ENCODE assay signal across 8 cellular contexts in the genomic region with DNA sequence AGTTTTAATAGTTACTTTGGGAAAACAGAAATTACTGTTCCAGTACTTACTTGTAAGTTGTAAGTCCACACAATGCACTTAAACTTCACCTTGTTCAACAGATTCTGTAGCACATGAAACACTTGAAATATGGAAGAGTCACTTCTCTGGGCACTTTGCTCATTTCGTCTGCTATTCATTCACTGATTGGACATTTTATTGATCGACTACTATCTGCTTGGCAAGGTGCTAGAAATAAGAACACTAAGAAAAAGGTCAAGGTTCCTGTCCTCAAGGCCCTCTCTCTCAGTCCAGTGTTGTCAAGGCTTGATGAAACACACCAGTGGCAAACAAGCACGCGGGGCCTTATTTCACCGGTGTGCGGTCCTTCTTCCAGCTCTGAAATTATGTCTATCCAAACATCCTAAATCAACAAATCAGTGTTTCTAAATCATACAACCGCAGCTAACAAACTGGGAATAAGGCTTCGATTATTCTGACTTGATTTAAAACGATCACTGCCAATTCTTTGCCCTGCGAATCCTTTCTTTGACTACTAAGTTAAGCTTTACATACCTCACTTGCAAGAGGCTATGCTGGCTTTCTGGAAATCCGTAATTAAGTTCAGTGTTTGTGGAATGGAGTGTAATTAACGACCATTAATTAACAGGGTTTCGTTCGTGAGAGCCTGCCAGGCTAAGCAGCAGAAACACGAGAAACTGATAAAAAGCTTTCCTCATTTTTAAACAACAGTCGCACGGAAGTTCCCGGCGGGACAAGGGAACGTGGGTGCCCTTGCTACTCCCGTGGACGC. TPM values are rescaled to one million over a fixed set of nuclear protein-coding genes. Genes with fewer than 3 reads are reported as not detected.
DNase-seq lines count a peak whose midpoint lies in the region; ATAC-seq and TF ChIP-seq lines count a peak whose summit lies in the region.

No MANE protein-coding gene starts in this region.

- no peaks in the 10 kb centered on the region for H3K27me3 ChIP-seq in SU-DHL-6 (ENCODE audit: low read length)
- no peaks in the 10 kb centered on the region for H3K27me3 ChIP-seq in psoas muscle (ENCODE audit: insufficient read depth in 3 of 3, low read length in 2 of 3)

- 19 to 28% (median 20%) methylated on average over 21 to 22 of the region's 22 CpGs for WGBS in psoas muscle, 3 donors

- H3K9me3 ChIP-seq in SU-DHL-6 (ENCODE audit: insufficient read depth, low read length) (no peaks in the 10 kb centered on the region), psoas muscle (no peaks in the 10 kb centered on the region)

- H3K36me3 ChIP-seq in SU-DHL-6 (ENCODE audit: low read length) (no peaks in the 10 kb centered on the region), psoas muscle (ENCODE audit: insufficient read depth in 1 of 2, low read depth in 1 of 2) (no peaks in the 10 kb centered on the region)

- H2AFZ ChIP-seq in SU-DHL-6 (ENCODE audit: low read depth, low read length, severe bottlenecking), result peak overlapping the region; percentile 99

- H3K4me2 ChIP-seq in SU-DHL-6 (ENCODE audit: low read depth, low read length, poor library complexity, severe bottlenecking), result peak overlapping the region; percentile 75

- H3K79me2 ChIP-seq in SU-DHL-6 (ENCODE audit: insufficient read depth, low read length), result no peaks in the 10 kb centered on the region

- H3K9me3 Mint-ChIP-seq in activated CD4-positive, alpha-beta T cell treated with anti-CD3 and anti-CD28 coated beads, Interleukin-2, amount 10 ng/mL, durations not matched to agents 24 days and 14 days, result no peaks in the 10 kb centered on the region

- peak overlapping the region; percentile 85 for H3K4me3 Mint-ChIP-seq in activated CD4-positive, alpha-beta T cell treated with anti-CD3 and anti-CD28 coated beads, Interleukin-2, amount 10 ng/mL, durations not matched to agents 24 days and 14 days

- no peaks in the 10 kb centered on the region for H4K20me1 ChIP-seq in SU-DHL-6 (ENCODE audit: low read depth, low read length)

- TF ChIP-seq CTCF in SU-DHL-6 (IDR thresholded peaks at IDR 0.05; ENCODE audit: insufficient read depth, low read length, poor library complexity, severe bottlenecking) (no peak), psoas muscle (IDR thresholded peaks at IDR 0.05) (no peak)

- peaks cover 10% of the 10 kb centered on the region for H3F3A ChIP-seq in SU-DHL-6 (ENCODE audit: insufficient read depth)

- H3K4me3 ChIP-seq in SU-DHL-6 (ENCODE audit: insufficient read depth, low read length, poor library complexity, severe bottlenecking) (peak overlapping the region; percentile 65), psoas muscle (peak overlapping the region; percentile 69)

- H3K36me3 Mint-ChIP-seq in activated CD4-positive, alpha-beta T cell treated with anti-CD3 and anti-CD28 coated beads, Interleukin-2, amount 10 ng/mL, durations not matched to agents 24 days and 14 days (ENCODE audit: low read depth), result no peaks in the 10 kb centered on the region

- no peak for ATAC-seq in psoas muscle
- no peak for ATAC-seq in GM21515 (IDR thresholded peaks at IDR 0.05; ENCODE audit: unreplicated experiment)

- no peaks in the 10 kb centered on the region for H3K9me2 ChIP-seq in SU-DHL-6 (replicated peaks; ENCODE audit: insufficient read depth, low read length)

- intact Hi-C loops in activated CD4-positive, alpha-beta T cell treated with anti-CD3 and anti-CD28 coated beads, Interleukin-2, amount 10 ng/mL, durations not matched to agents 24 days and 14 days (cut with micrococcal nuclease), result loop anchor here (2.0 to 5.0 kb wide), 2 partner anchors 14 to 82 kb away; no protein-coding TSS in a partner anchor
- intact Hi-C loops in psoas muscle (cut with DNase I), result loop anchor here (5.0 to 10.0 kb wide), 3 partner anchors 64 to 102 kb away; a partner anchor contains a TSS

- peaks cover 13% of the 10 kb centered on the region for H3K4me1 ChIP-seq in psoas muscle

- DNase-seq in activated CD4-positive, alpha-beta T cell treated with anti-CD3 and anti-CD28 coated beads, Interleukin-2, amount 10 ng/mL, durations not matched to agents 24 days and 14 days, result no peak
- DNase-seq in activated CD4-positive, alpha-beta T cell treated with anti-CD3 and anti-CD28 coated beads, Interleukin-2, amount 50 U/mL, for 1 hour, result no peak
- DNase-seq in fibroblast of peridontal ligament (ENCODE audit: extremely low read depth) (peak; percentile 48), psoas muscle (no peak), HCEC 1CT (no peak), NCI-H1694 (lab: John Stamatoyannopoulos, UW) (no peak)

- H3K27ac Mint-ChIP-seq in activated CD4-positive, alpha-beta T cell treated with anti-CD3 and anti-CD28 coated beads, Interleukin-2, amount 10 ng/mL, durations not matched to agents 24 days and 14 days, result peak overlapping the region; percentile 78

- H3K27ac ChIP-seq in SU-DHL-6 (ENCODE audit: low read depth, low read length), result no peak overlapping the region
- peak overlapping the region; percentile 89 for H3K27ac ChIP-seq in psoas muscle

- peaks cover 19% of the 10 kb centered on the region for H3K4me1 Mint-ChIP-seq in activated CD4-positive, alpha-beta T cell treated with anti-CD3 and anti-CD28 coated beads, Interleukin-2, amount 10 ng/mL, durations not matched to agents 24 days and 14 days

- peaks cover 9% of the 10 kb centered on the region for H3K27me3 Mint-ChIP-seq in activated CD4-positive, alpha-beta T cell treated with anti-CD3 and anti-CD28 coated beads, Interleukin-2, amount 10 ng/mL, durations not matched to agents 24 days and 14 days

- H3K9ac ChIP-seq in SU-DHL-6 (ENCODE audit: low read length), result peak overlapping the region; percentile 69

RNA-seq across cellular contexts. Expression of a gene that starts 0.7 kb away (rescaled TPM):
- 6.9 and 8.1 TPM in 2 replicates for total RNA-seq in activated CD4-positive, alpha-beta T cell treated with anti-CD3 and anti-CD28 coated beads, Interleukin-2, amount 10 ng/mL, durations not matched to agents 24 days and 14 days
- 10 to 100 TPM; 25.4 to 67.4 (median 55.4) TPM for total RNA-seq in psoas muscle
- 10 to 100 TPM in 2 of 3 donors, 1 to 10 TPM in 1; 4.6 to 28.2 (median 12.1) TPM for polyA plus RNA-seq in psoas muscle
